In the genomic region with DNA sequence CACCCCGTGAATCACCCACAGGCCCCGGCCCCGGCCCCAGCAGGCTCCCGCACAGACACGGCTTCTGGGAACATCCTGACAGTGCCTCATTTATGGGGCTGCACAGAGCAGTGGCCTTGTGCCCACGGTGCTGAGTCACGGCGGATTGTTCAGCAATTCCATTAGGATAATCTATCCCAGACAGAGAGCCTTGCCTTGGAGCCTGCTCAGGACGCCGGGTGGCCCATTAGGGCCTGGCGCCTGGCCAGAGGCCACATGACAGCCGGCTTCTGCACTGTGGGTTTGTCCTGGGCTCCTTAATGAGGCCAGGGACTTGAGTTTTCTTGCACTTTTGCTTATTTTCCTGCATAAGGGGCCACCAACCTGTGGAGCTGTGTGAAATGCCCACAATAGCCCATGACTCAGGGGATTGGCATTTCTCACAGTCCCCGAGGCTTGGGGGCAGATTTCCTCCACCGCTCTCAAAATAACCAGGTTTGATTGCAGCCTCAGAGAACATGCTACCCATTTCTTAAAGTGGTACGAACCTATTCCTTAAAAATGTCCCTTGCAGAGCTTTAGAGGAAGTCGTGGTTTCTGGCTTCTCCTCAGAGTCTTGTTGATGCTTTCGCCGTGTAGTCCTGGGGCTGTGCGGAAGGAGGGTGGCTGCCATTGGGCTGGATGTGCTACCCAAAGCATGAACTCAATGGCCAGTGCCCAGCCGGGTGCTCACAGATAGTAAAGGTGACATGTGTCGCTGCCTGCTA, we compare ENCODE assay signal across 1 cellular context.
TF ChIP-seq lines count a peak whose summit lies in the region.

No MANE protein-coding gene starts in this region.

TF ChIP-seq in WTC11, 78 proteins besides CTCF, POLR2A, EP300 and RAD21 (continued from another document):
- TF ChIP-seq, protein P1, sequence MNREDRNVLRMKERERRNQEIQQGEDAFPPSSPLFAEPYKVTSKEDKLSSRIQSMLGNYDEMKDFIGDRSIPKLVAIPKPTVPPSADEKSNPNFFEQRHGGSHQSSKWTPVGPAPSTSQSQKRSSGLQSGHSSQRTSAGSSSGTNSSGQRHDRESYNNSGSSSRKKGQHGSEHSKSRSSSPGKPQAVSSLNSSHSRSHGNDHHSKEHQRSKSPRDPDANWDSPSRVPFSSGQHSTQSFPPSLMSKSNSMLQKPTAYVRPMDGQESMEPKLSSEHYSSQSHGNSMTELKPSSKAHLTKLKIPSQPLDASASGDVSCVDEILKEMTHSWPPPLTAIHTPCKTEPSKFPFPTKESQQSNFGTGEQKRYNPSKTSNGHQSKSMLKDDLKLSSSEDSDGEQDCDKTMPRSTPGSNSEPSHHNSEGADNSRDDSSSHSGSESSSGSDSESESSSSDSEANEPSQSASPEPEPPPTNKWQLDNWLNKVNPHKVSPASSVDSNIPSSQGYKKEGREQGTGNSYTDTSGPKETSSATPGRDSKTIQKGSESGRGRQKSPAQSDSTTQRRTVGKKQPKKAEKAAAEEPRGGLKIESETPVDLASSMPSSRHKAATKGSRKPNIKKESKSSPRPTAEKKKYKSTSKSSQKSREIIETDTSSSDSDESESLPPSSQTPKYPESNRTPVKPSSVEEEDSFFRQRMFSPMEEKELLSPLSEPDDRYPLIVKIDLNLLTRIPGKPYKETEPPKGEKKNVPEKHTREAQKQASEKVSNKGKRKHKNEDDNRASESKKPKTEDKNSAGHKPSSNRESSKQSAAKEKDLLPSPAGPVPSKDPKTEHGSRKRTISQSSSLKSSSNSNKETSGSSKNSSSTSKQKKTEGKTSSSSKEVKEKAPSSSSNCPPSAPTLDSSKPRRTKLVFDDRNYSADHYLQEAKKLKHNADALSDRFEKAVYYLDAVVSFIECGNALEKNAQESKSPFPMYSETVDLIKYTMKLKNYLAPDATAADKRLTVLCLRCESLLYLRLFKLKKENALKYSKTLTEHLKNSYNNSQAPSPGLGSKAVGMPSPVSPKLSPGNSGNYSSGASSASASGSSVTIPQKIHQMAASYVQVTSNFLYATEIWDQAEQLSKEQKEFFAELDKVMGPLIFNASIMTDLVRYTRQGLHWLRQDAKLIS (CRISPR knock-in tag; IDR thresholded peaks at IDR 0.05; ENCODE audit: borderline replicate concordance) = no peak
- TF ChIP-seq NFYB (CRISPR knock-in tag; conservative IDR thresholded peaks at IDR 0.05; ENCODE audit: low read depth) = no peak
- no peak for TF ChIP-seq NR3C1 (CRISPR knock-in tag; conservative IDR thresholded peaks at IDR 0.05; ENCODE audit: low read depth)
- TF ChIP-seq, protein P2, sequence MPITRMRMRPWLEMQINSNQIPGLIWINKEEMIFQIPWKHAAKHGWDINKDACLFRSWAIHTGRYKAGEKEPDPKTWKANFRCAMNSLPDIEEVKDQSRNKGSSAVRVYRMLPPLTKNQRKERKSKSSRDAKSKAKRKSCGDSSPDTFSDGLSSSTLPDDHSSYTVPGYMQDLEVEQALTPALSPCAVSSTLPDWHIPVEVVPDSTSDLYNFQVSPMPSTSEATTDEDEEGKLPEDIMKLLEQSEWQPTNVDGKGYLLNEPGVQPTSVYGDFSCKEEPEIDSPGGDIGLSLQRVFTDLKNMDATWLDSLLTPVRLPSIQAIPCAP (CRISPR knock-in tag; IDR thresholded peaks at IDR 0.05) = no peak
- TF ChIP-seq JAZF1 (CRISPR knock-in tag; IDR thresholded peaks at IDR 0.05) = no peak
- TF ChIP-seq, protein P3, sequence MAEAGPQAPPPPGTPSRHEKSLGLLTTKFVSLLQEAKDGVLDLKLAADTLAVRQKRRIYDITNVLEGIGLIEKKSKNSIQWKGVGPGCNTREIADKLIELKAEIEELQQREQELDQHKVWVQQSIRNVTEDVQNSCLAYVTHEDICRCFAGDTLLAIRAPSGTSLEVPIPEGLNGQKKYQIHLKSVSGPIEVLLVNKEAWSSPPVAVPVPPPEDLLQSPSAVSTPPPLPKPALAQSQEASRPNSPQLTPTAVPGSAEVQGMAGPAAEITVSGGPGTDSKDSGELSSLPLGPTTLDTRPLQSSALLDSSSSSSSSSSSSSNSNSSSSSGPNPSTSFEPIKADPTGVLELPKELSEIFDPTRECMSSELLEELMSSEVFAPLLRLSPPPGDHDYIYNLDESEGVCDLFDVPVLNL (CRISPR knock-in tag; IDR thresholded peaks at IDR 0.05; ENCODE audit: borderline replicate concordance, low read depth) = no peak
- no peak for TF ChIP-seq ZNF138 (CRISPR knock-in tag; conservative IDR thresholded peaks at IDR 0.05)
- TF ChIP-seq ZNF671 (CRISPR knock-in tag; IDR thresholded peaks at IDR 0.05) = no peak
TF ChIP-seq in WTC11: peak in this region for 0.
